ENCODE assay signal across 27 cellular contexts in genomic region chr13:111269508-111269907, GRCh38. TPM values are rescaled to one million over a fixed set of nuclear protein-coding genes. Genes with fewer than 3 reads are reported as not detected.
DNase-seq lines count a peak whose midpoint lies in the region; ATAC-seq and TF ChIP-seq lines count a peak whose summit lies in the region.
"Had no signal": no experiment of that assay in that cellular context is flagged by ENCODE, and none has a peak within 500 bp of the region (broad histone marks: within the 10 kb centered on the region; RNA-seq: fewer than 3 reads in every experiment).

No MANE protein-coding gene starts in this region.

- no peak overlapping the region for H4K5ac ChIP-seq in mesendoderm (ENCODE audit: low read length)

- no peak overlapping the region for H3K27ac ChIP-seq in right atrium auricular region
- H3K27ac ChIP-seq in right cardiac atrium (ENCODE audit: low read length), result no peak overlapping the region
- no peak overlapping the region for H3K27ac ChIP-seq in mesendoderm (ENCODE audit: low read depth, low read length)
- no peak overlapping the region for H3K27ac ChIP-seq in transverse colon
- H3K27ac ChIP-seq in OCI-LY7 (ENCODE audit: low read depth, low read length, poor library complexity, severe bottlenecking), result no peak overlapping the region
- H3K27ac ChIP-seq: BLaER1, epithelial cell of prostate, upper lobe of right lung had no signal

- H2BK120ac ChIP-seq in mesendoderm (ENCODE audit: low read depth, low read length), result no peak overlapping the region

- peaks cover 41% of the 10 kb centered on the region for H3K36me3 ChIP-seq in right atrium auricular region
- H3K36me3 ChIP-seq in mesendoderm (ENCODE audit: control insufficient read depth, insufficient read depth, low read length), result no peaks in the 10 kb centered on the region
- H3K36me3 ChIP-seq in transverse colon, result peaks cover 0 to 10% (median 4%) of the 10 kb centered on the region in 4 donors
- peaks cover 64% of the 10 kb centered on the region for H3K36me3 ChIP-seq in OCI-LY7 (ENCODE audit: insufficient read depth, low read length)

- 93% methylated on average over 10 of the region's 10 CpGs for WGBS in right cardiac atrium
- WGBS in mesendoderm (ENCODE audit: extremely low coverage, insufficient coverage, low lambda C conversion rate), result no CpG with 5 or more reads among the region's 10 CpGs
- 96% methylated on average over 10 of the region's 10 CpGs; no CpG with 5 or more reads in 1 of the 2 donors for WGBS in transverse colon (ENCODE audit: low coverage in 1 of 2), 2 donors

- no peak overlapping the region for H3K23ac ChIP-seq in mesendoderm (ENCODE audit: low read length)

- H3K9me2 ChIP-seq in OCI-LY7 (ENCODE audit: insufficient read depth, low read length), result no peaks in the 10 kb centered on the region

- H3K56ac ChIP-seq in mesendoderm (ENCODE audit: low read length), result no peak overlapping the region

- H3K4ac ChIP-seq in mesendoderm (ENCODE audit: low read depth, low read length), result no peak overlapping the region

- H3K4me2 ChIP-seq in mesendoderm (ENCODE audit: low read length) (no peak overlapping the region), OCI-LY7 (ENCODE audit: low read length) (no peak overlapping the region)
- H3K4me2 ChIP-seq: BLaER1 had no signal

- BruUV-seq in OCI-LY7 (replicated peaks; lab: Mats Ljungman, UMichigan), result no TSS peak

- POLR2A ChIA-PET in OCI-LY7 (lab: Charles Lee), result no interaction called here

- intact Hi-C loops in right cardiac atrium (cut with DNase I) (no loop called here), transverse colon (cut with DNase I; ENCODE audit: low total_unique reads) (no loop called here), OCI-LY7 (cut with micrococcal nuclease; ENCODE audit: unreplicated experiment) (no loop called here)

- H3K9me3 ChIP-seq in right atrium auricular region, result no peaks in the 10 kb centered on the region
- H3K9me3 ChIP-seq in right cardiac atrium (ENCODE audit: control insufficient read depth, low read length), result no peaks in the 10 kb centered on the region
- no peaks in the 10 kb centered on the region for H3K9me3 ChIP-seq in transverse colon
- no peaks in the 10 kb centered on the region for H3K9me3 ChIP-seq in OCI-LY7 (ENCODE audit: low read length)
- H3K9me3 ChIP-seq: BLaER1, heart right ventricle, SJSA1, upper lobe of right lung had no signal

- H4K20me1 ChIP-seq in OCI-LY7 (ENCODE audit: insufficient read depth, low read length), result no peaks in the 10 kb centered on the region

- ATAC-seq in right cardiac atrium (no peak), GM19351 (IDR thresholded peaks at IDR 0.05; ENCODE audit: unreplicated experiment) (no peak)
- ATAC-seq: left lobe of liver; naive thymus-derived CD4-positive, alpha-beta T cell; upper lobe of right lung had no signal

- no peak overlapping the region for H4K8ac ChIP-seq in mesendoderm (ENCODE audit: low read depth, low read length)

- CTCF ChIA-PET in OCI-LY7 (lab: Charles Lee; ENCODE audit: unreplicated experiment), result no interaction called here

- H2BK15ac ChIP-seq in mesendoderm (replicated peaks; ENCODE audit: low read depth), result no peak overlapping the region

- H3K4me1 ChIP-seq in right atrium auricular region, result peaks cover 0 to 14% of the 10 kb centered on the region in 2 donors
- peaks cover 4% of the 10 kb centered on the region for H3K4me1 ChIP-seq in right cardiac atrium (ENCODE audit: control insufficient read depth, insufficient read depth, low read length)
- peaks cover 10% of the 10 kb centered on the region for H3K4me1 ChIP-seq in mesendoderm (ENCODE audit: control insufficient read depth, low read depth, low read length)
- H3K4me1 ChIP-seq in transverse colon, result peaks cover 0 to 7% (median 0%) of the 10 kb centered on the region in 4 donors
- no peaks in the 10 kb centered on the region for H3K4me1 ChIP-seq in OCI-LY7 (ENCODE audit: insufficient read depth, low read length, poor library complexity, severe bottlenecking)
- H3K4me1 ChIP-seq: BLaER1, upper lobe of right lung had no signal

- no peak for TF ChIP-seq CTCF in right atrium auricular region (IDR thresholded peaks at IDR 0.05)
- no peak for TF ChIP-seq CTCF in transverse colon (IDR thresholded peaks at IDR 0.05)
- no peak for TF ChIP-seq CTCF in OCI-LY7 (conservative IDR thresholded peaks at IDR 0.05; ENCODE audit: low read length)

- H2AK5ac ChIP-seq in mesendoderm (ENCODE audit: low read length), result no peak overlapping the region

- no peak overlapping the region for H3K9ac ChIP-seq in mesendoderm (ENCODE audit: low read length)
- H3K9ac ChIP-seq: BLaER1 had no signal

- DNase-seq in right atrium auricular region (ENCODE audit: low spot score), result peak; percentile 30
- no peak for DNase-seq in right cardiac atrium
- peak; percentile 37 for DNase-seq in cerebellar cortex (ENCODE audit: low spot score)
- peak; percentile 12 for DNase-seq in mesendoderm
- no peak for DNase-seq in transverse colon
- DNase-seq in hypothalamus (lab: John Stamatoyannopoulos, UW), result no peak
- DNase-seq in OCI-LY7 (ENCODE audit: low spot score), result no peak
- DNase-seq: activated CD4-positive, alpha-beta T cell treated with anti-CD3 and anti-CD28 coated beads, Interleukin-2, amount 50 U/mL, for 1 hour; activated naive CD8-positive, alpha-beta T cell treated with anti-CD3 and anti-CD28 coated beads, Interleukin-2, amount 10 ng/mL, durations not matched to agents 7 days and 5 days; central memory CD4-positive, alpha-beta T cell; COR-L47; GF-D8; heart right ventricle; immature natural killer cell; naive thymus-derived CD4-positive, alpha-beta T cell; NCI-H1048; NCI-H1930; NCI-H2227 treated with DMSO at 0.1 percent for 48 hours; NCI-H69; T-helper 1 cell; upper lobe of right lung had no signal

- H2BK5ac ChIP-seq in mesendoderm (ENCODE audit: low read length), result no peak overlapping the region

- H2AFZ ChIP-seq in OCI-LY7 (ENCODE audit: low read length), result no peak overlapping the region

- in situ Hi-C loops in transverse colon (cut with MboI; ENCODE audit: low pct_ligation_motif_present in 1 of 4, low pct_unique_long_range_greater_than_20kb in 1 of 4, low sequenced_read_pairs in 3 of 4), result loop anchor here in 1 of 4 donors (25.0 kb wide), 1 partner anchor 107 kb away; no protein-coding TSS in a partner anchor

- no peak overlapping the region for H3K18ac ChIP-seq in mesendoderm (ENCODE audit: low read length)

- TF ChIP-seq POLR2A in transverse colon (IDR thresholded peaks at IDR 0.05), result no peak

- no peaks in the 10 kb centered on the region for H3K27me3 ChIP-seq in right atrium auricular region
- H3K27me3 ChIP-seq in right cardiac atrium (ENCODE audit: control insufficient read depth, insufficient read depth), result no peaks in the 10 kb centered on the region
- no peaks in the 10 kb centered on the region for H3K27me3 ChIP-seq in mesendoderm (ENCODE audit: insufficient read depth, low read length, poor library complexity)
- no peaks in the 10 kb centered on the region for H3K27me3 ChIP-seq in transverse colon
- H3K27me3 ChIP-seq: BLaER1, heart right ventricle, SJSA1, upper lobe of right lung had no signal

- H3K4me3 ChIP-seq in right atrium auricular region, result no peak overlapping the region
- H3K4me3 ChIP-seq in right cardiac atrium (ENCODE audit: low read length), result no peak overlapping the region
- no peak overlapping the region for H3K4me3 ChIP-seq in mesendoderm (ENCODE audit: low read length)
- H3K4me3 ChIP-seq in transverse colon, result no peak overlapping the region
- H3K4me3 ChIP-seq in OCI-LY7 (ENCODE audit: low read depth, low read length, poor library complexity, severe bottlenecking), result no peak overlapping the region
- H3K4me3 ChIP-seq: BLaER1, heart right ventricle, SJSA1, upper lobe of right lung had no signal

- TF ChIP-seq EP300 in transverse colon (IDR thresholded peaks at IDR 0.05; ENCODE audit: low read depth), result no peak

- peaks cover 7% of the 10 kb centered on the region for H3K79me1 ChIP-seq in mesendoderm (ENCODE audit: low read length)

- H3K79me2 ChIP-seq in mesendoderm (ENCODE audit: control insufficient read depth, insufficient read depth, low read length) (no peaks in the 10 kb centered on the region), OCI-LY7 (ENCODE audit: insufficient read depth, low read depth, low read length) (no peaks in the 10 kb centered on the region)

RNA-seq across cellular contexts. Expression of gene TEX29, which starts 50.9 kb away (rescaled TPM):
- not detected for total RNA-seq in right atrium auricular region
- total RNA-seq in right cardiac atrium, result under 1 TPM in 1 of 4 donors, not detected in 3; 0.48 TPM
- polyA plus RNA-seq in right cardiac atrium, result 0.25 TPM
- polyA plus RNA-seq in mesendoderm (2013, experiment 1 of 2), result not detected
- 0.10 TPM for polyA plus RNA-seq in mesendoderm (2013, experiment 2 of 2)
- total RNA-seq in transverse colon, result not detected
- total RNA-seq in OCI-LY7 (2014; rRNA removed; shearing (Covaris generic)), result 0.41 TPM in 1 of 2 replicates, not detected in the other
- total RNA-seq in OCI-LY7 (2022), result not detected in 2 replicates
- total RNA-seq: RPMI7951 had no signal
- polyA plus RNA-seq: naive thymus-derived CD4-positive, alpha-beta T cell had no signal

Comparison
In these comparisons a context has a peak if more than half of its experiments do, and no peak if none do; other contexts are left out.
1. DNase-seq: peak in right atrium auricular region (single experiment), cerebellar cortex (single experiment) and mesendoderm (single experiment); none in right cardiac atrium (0 of 3), transverse colon (single experiment), hypothalamus (0 of 51) and OCI-LY7 (single experiment).